ENCODE assay signal across 24 cellular contexts in genomic region chr2:59322005-59322404, GRCh38.
"Had no signal": no experiment of that assay in that cellular context is flagged by ENCODE, and none has a peak within 500 bp of the region (broad histone marks: within the 10 kb centered on the region; RNA-seq: fewer than 3 reads in every experiment).

No MANE protein-coding gene starts in this region.

- DNase-seq: activated CD4-positive, alpha-beta T cell treated with anti-CD3 and anti-CD28 coated beads for 48 hours; activated CD4-positive, alpha-beta T cell treated with anti-CD3 and anti-CD28 coated beads, Interleukin-2, amount 50 U/mL, for 4 hours; activated CD4-positive, CD25-positive, alpha-beta regulatory T cell treated with anti-CD3 and anti-CD28 coated beads, Interleukin-2, amount 50 U/mL, for 72 hours; activated CD8-positive, alpha-beta memory T cell treated with anti-CD3 and anti-CD28 coated beads, Interleukin-2, amount 10 ng/mL, durations not matched to agents 7 days and 5 days; activated effector memory CD4-positive, alpha-beta T cell treated with Interleukin-2 at 50 U/mL for 16 hours; activated naive CD4-positive, alpha-beta T cell; activated T-cell treated with anti-CD3 and anti-CD28 coated beads, Interleukin-2, amount 50 U/mL, for 24 hours; body of pancreas; central memory CD4-positive, alpha-beta T cell; NCI-H1105; NCI-H1436 treated with DMSO at 0.1 percent for 48 hours; NCI-H187; NCI-H2081; NCI-H510A treated with DMSO at 0.1 percent for 48 hours; NCI-H69; NK-92 treated with Interleukin-12 subunit alpha and Interleukin-12 subunit beta, amount 100 ng/mL, for 24 hours; OCI-M1; RPMI8226; SK-N-SH; T-helper 1 cell had no signal

- FAIRE-seq: bronchial epithelial cell had no signal

- ATAC-seq: activated CD8-positive, alpha-beta memory T cell treated with anti-CD3 and anti-CD28 coated beads, Interleukin-2, amount 10 ng/mL, durations not matched to agents 7 days and 5 days; body of pancreas; Panc1; Right ventricle myocardium inferior had no signal

- H3K9ac ChIP-seq: SK-N-SH had no signal

- H3K4me3 ChIP-seq: ascending aorta, body of pancreas had no signal

- H3K27me3 ChIP-seq: ascending aorta, body of pancreas had no signal

- H3K4me1 ChIP-seq: ascending aorta, body of pancreas had no signal

- H3K36me3 ChIP-seq: ascending aorta had no signal

- H3K27ac ChIP-seq: ascending aorta, body of pancreas had no signal

- H3K4me2 ChIP-seq: SK-N-SH had no signal

- H3K9me3 ChIP-seq: ascending aorta, body of pancreas, SK-N-SH had no signal
